Comparison of ENCODE assay signal across 13 cellular contexts in the genomic region with DNA sequence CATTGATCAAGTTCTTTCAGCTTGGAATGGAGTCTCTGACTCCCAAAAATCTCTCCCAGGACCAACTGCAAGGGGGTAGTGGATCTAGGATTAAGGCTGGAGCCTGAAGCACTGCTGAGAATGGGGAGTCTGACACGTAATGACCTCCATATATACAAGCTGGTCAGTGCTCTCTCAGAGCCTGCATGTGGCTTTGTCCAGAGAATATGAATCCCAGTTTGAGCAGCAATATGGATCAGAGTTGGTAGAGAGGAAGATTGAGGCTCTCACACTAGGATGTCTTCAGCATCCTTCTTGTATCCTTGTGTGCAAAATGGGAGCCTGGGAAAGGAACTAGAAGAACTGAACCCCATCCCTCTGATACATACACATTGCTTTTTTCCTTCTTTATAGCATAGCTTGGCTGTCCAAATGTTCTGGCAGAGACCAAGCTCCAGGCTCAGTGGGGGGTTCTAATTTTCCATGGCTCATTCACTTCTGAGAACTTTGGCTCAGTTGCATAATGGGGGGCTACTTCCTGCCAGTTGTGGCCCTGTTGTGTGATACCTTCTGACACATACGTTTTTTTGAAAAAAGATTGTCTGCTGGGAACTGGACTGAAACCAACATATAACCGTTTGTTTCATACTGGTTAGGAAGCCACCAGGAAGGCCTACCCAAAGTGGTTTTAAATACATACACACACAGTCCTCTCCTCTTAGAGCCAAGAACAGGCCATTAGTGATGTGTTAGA.
DNase-seq lines count a peak whose midpoint lies in the region; ATAC-seq, FAIRE-seq and TF ChIP-seq lines count a peak whose summit lies in the region.
"Had no signal": no experiment of that assay in that cellular context is flagged by ENCODE, and none has a peak within 500 bp of the region (broad histone marks: within the 10 kb centered on the region; RNA-seq: fewer than 3 reads in every experiment).

No MANE protein-coding gene starts in this region.

- peaks cover 15% of the 10 kb centered on the region; the same call in 1 of the 2 replicates for H3K36me3 Mint-ChIP-seq in HFFc6 (ENCODE audit: low read depth)
- peaks cover 34% of the 10 kb centered on the region for H3K36me3 Mint-ChIP-seq in activated naive CD8-positive, alpha-beta T cell treated with anti-CD3 and anti-CD28 coated beads, Interleukin-2, amount 10 ng/mL, durations not matched to agents 7 days and 5 days
- H3K36me3 Mint-ChIP-seq in endothelial cell (ENCODE audit: low read depth, unreplicated experiment) = no peaks in the 10 kb centered on the region

- no peak overlapping the region for H2AFZ ChIP-seq in HepG2 (ENCODE audit: low read length)

- H3K9me3 Mint-ChIP-seq in HFFc6 (no peaks in the 10 kb centered on the region), endothelial cell (ENCODE audit: unreplicated experiment) (no peaks in the 10 kb centered on the region)
- peaks cover 14% of the 10 kb centered on the region for H3K9me3 Mint-ChIP-seq in activated naive CD8-positive, alpha-beta T cell treated with anti-CD3 and anti-CD28 coated beads, Interleukin-2, amount 10 ng/mL, durations not matched to agents 7 days and 5 days

- peak overlapping the region; percentile 64; the same call in 1 of the 2 replicates for H3K4me2 ChIP-seq in HepG2 (ENCODE audit: low read depth, low read length)

- H3K27me3 Mint-ChIP-seq in HFFc6 (ENCODE audit: insufficient read depth) = peaks cover 6% of the 10 kb centered on the region
- no peaks in the 10 kb centered on the region for H3K27me3 Mint-ChIP-seq in activated naive CD8-positive, alpha-beta T cell treated with anti-CD3 and anti-CD28 coated beads, Interleukin-2, amount 10 ng/mL, durations not matched to agents 7 days and 5 days
- peaks cover 6% of the 10 kb centered on the region for H3K27me3 Mint-ChIP-seq in endothelial cell (ENCODE audit: unreplicated experiment)

- H3K4me3 Mint-ChIP-seq in HFFc6 (no peak overlapping the region), endothelial cell (ENCODE audit: unreplicated experiment) (no peak overlapping the region)
- H3K4me3 Mint-ChIP-seq in activated naive CD8-positive, alpha-beta T cell treated with anti-CD3 and anti-CD28 coated beads, Interleukin-2, amount 10 ng/mL, durations not matched to agents 7 days and 5 days = no peak overlapping the region

- H4K20me1 ChIP-seq in HepG2 (ENCODE audit: insufficient read depth, low read length) = no peaks in the 10 kb centered on the region

- DNase-seq in A673 (ENCODE audit: low spot score) (peak; percentile 35), HFFc6 (no peak), HepG2 (ENCODE audit: low spot score) (no peak), G401 (ENCODE audit: low spot score) (no peak), endothelial cell (ENCODE audit: low spot score) (no peak), spleen (no peak)
- DNase-seq in activated naive CD8-positive, alpha-beta T cell treated with anti-CD3 and anti-CD28 coated beads, Interleukin-2, amount 10 ng/mL, durations not matched to agents 7 days and 5 days = no peak
- no peak for DNase-seq in stimulated activated CD4-positive, alpha-beta T cell treated with anti-CD3 and anti-CD28 coated beads, Interleukin-2, amount 100 ng/mL, for 24 hours
- DNase-seq: activated CD8-positive, alpha-beta memory T cell treated with anti-CD3 and anti-CD28 coated beads for 24 hours; central memory CD4-positive, alpha-beta T cell; NCI-H774; nucleus accumbens; substantia nigra had no signal

- intact Hi-C loops in A673 (cut with micrococcal nuclease; ENCODE audit: unreplicated experiment) = no loop called here
- intact Hi-C loops in HepG2 (cut with micrococcal nuclease; ENCODE audit: unreplicated experiment) = loop anchor here (1.0 to 5.0 kb wide), 4 partner anchors 18 to 157 kb away; no protein-coding TSS in a partner anchor
- intact Hi-C loops in spleen (cut with DNase I; ENCODE audit: low total_unique reads) = no loop called here

- POLR2A ChIA-PET in A673 (lab: Charles Lee; ENCODE audit: low non-redundant PET) = no interaction called here
- POLR2A ChIA-PET in activated naive CD8-positive, alpha-beta T cell treated with anti-CD3 and anti-CD28 coated beads, Interleukin-2, amount 10 ng/mL, durations not matched to agents 7 days and 5 days (lab: Charles Lee) = interaction anchor here (0.6 to 1.8 kb wide), 7 partner anchors 16 to 144 kb away, joined by 3 to 4 read pairs (median 3); no protein-coding TSS in a partner anchor
- POLR2A ChIA-PET in HepG2 (lab: Yijun Ruan, JAX) = interaction anchor here (0.7 to 2.0 kb wide), 6 partner anchors 18 to 114 kb away, joined by 3 to 13 read pairs (median 4); no protein-coding TSS in a partner anchor

- ATAC-seq in activated naive CD8-positive, alpha-beta T cell treated with anti-CD3 and anti-CD28 coated beads, Interleukin-2, amount 10 ng/mL, durations not matched to agents 7 days and 5 days (ENCODE audit: low read depth) = peak; percentile 43
- 0 out of 3 replicates have a peak, but pooled peaks have one; percentile 7 for ATAC-seq in HepG2

- H3K27ac ChIP-seq in A673 (ENCODE audit: low read depth, low read length, poor library complexity, severe bottlenecking) (no peak overlapping the region), HepG2 (ENCODE audit: extremely low read length, insufficient read depth, low read length) (peak overlapping the region; percentile 39), spleen (peak overlapping the region in 1 of 8 donors; percentile 3)

- FAIRE-seq in HepG2 (lab: Jason Lieb, UNC) = no peak

- no peak overlapping the region for H3K4me3 ChIP-seq in A673 (ENCODE audit: low read depth, low read length, poor library complexity, severe bottlenecking)
- H3K4me3 ChIP-seq in HepG2 (replicated peaks in 1 of 3; ENCODE audit: insufficient read depth in 1 of 3, low read depth in 2 of 3, low read length in 3 of 3) = no peak overlapping the region
- no peak overlapping the region for H3K4me3 ChIP-seq in spleen

- CTCF ChIA-PET in A673 (lab: Charles Lee) = no interaction called here
- CTCF ChIA-PET in HepG2 (lab: Yijun Ruan, JAX; ENCODE audit: low intra/inter-chr PET ratio, low total read pairs) = no interaction called here

- no peak for TF ChIP-seq RAD21 in HepG2 (CRISPR knock-in tag; IDR thresholded peaks at IDR 0.05)

- in situ Hi-C loops in HepG2 (cut with HindIII; ENCODE audit: extremely low pct_ligation_motif_present, low pct_unique_long_range_greater_than_20kb) = no loop called here
- in situ Hi-C loops in G401 (cut with HindIII; ENCODE audit: low sequenced_read_pairs) = no loop called here

- TF ChIP-seq CTCF in A673 (conservative IDR thresholded peaks at IDR 0.05; ENCODE audit: low read depth, low read length) (no peak), HFFc6 (IDR thresholded peaks at IDR 0.05) (no peak), HepG2 (CRISPR knock-in tag; IDR thresholded peaks at IDR 0.05) (no peak), endothelial cell (IDR thresholded peaks at IDR 0.05; ENCODE audit: unreplicated experiment) (no peak), spleen (IDR thresholded peaks at IDR 0.05 in 8 of 11, conservative IDR thresholded peaks at IDR 0.05 in 3 of 11) (no peak)

- H3K36me3 ChIP-seq in A673 (ENCODE audit: insufficient read depth, low read length, poor library complexity, severe bottlenecking) (no peaks in the 10 kb centered on the region), HepG2 (replicated peaks in 1 of 2; ENCODE audit: control insufficient read depth in 1 of 2, insufficient read depth in 2 of 2, low read length in 2 of 2) (no peaks in the 10 kb centered on the region), spleen (no peaks in the 10 kb centered on the region)

- TF ChIP-seq POLR2A in HepG2 (IDR thresholded peaks at IDR 0.05; ENCODE audit: insufficient read depth in 1 of 2, low read depth in 2 of 2, low read length in 2 of 2) (no peak), spleen (IDR thresholded peaks at IDR 0.05) (no peak)

- BruUV-seq in A673 (replicated peaks; lab: Mats Ljungman, UMichigan) = no TSS peak
- BruUV-seq in HepG2 (replicated peaks; lab: Mats Ljungman, UMichigan) = TSS peak; percentile 93

- no peaks in the 10 kb centered on the region for H3K79me2 ChIP-seq in HepG2 (ENCODE audit: insufficient read depth, low read length)

- peak overlapping the region; percentile 66 for H3K27ac Mint-ChIP-seq in HFFc6
- H3K27ac Mint-ChIP-seq in activated naive CD8-positive, alpha-beta T cell treated with anti-CD3 and anti-CD28 coated beads, Interleukin-2, amount 10 ng/mL, durations not matched to agents 7 days and 5 days = peak overlapping the region; percentile 84
- no peak overlapping the region for H3K27ac Mint-ChIP-seq in endothelial cell (ENCODE audit: unreplicated experiment)

- H3K9me3 ChIP-seq in A673 (ENCODE audit: low read depth, low read length, poor library complexity, severe bottlenecking) = no peaks in the 10 kb centered on the region
- no peaks in the 10 kb centered on the region for H3K9me3 ChIP-seq in HepG2 (ENCODE audit: low read length)
- H3K9me3 ChIP-seq in spleen = peaks cover 0 to 4% (median 0%) of the 10 kb centered on the region in 8 donors

- WGBS in HepG2 (ENCODE audit: low lambda C conversion rate) = 45% methylated on average over 3 of the region's 3 CpGs
- 59 to 77% (median 66%) methylated on average over 3 of the region's 3 CpGs for WGBS in spleen, 5 donors

- H3K9ac ChIP-seq in HepG2 (ENCODE audit: insufficient read depth, low read depth, low read length) = peak overlapping the region; percentile 24; the same call in 1 of the 2 replicates

- H3K27me3 ChIP-seq in A673 (replicated peaks; ENCODE audit: insufficient read depth, low read depth, low read length, poor library complexity) (peaks cover 47% of the 10 kb centered on the region), HepG2 (ENCODE audit: control insufficient read depth in 1 of 2, insufficient read depth in 2 of 2, low read length in 2 of 2) (no peaks in the 10 kb centered on the region), spleen (replicated peaks in 1 of 7) (no peaks in the 10 kb centered on the region)

- TF ChIP-seq EP300 in HepG2 (IDR thresholded peaks at IDR 0.05; ENCODE audit: low read depth in 2 of 2, low read length in 2 of 2) (no peak), HepG2 (CRISPR knock-in tag; IDR thresholded peaks at IDR 0.05; ENCODE audit: borderline replicate concordance) (no peak)

- no peaks in the 10 kb centered on the region for H3K4me1 ChIP-seq in A673 (ENCODE audit: insufficient read depth, low read length, poor library complexity, severe bottlenecking)
- peaks cover 42% of the 10 kb centered on the region for H3K4me1 ChIP-seq in HepG2 (ENCODE audit: insufficient read depth, low read length)
- H3K4me1 ChIP-seq in spleen = peaks cover 0 to 28% (median 5%) of the 10 kb centered on the region in 6 donors

- peaks cover 39% of the 10 kb centered on the region for H3K4me1 Mint-ChIP-seq in HFFc6 (ENCODE audit: low read depth)
- H3K4me1 Mint-ChIP-seq in activated naive CD8-positive, alpha-beta T cell treated with anti-CD3 and anti-CD28 coated beads, Interleukin-2, amount 10 ng/mL, durations not matched to agents 7 days and 5 days = peaks cover 41% of the 10 kb centered on the region
- peaks cover 14% of the 10 kb centered on the region for H3K4me1 Mint-ChIP-seq in endothelial cell (ENCODE audit: unreplicated experiment)

TF ChIP-seq in HepG2, 621 proteins besides CTCF, POLR2A, EP300 and RAD21 (continues in another document):
- no peak for TF ChIP-seq SAP130 (CRISPR knock-in tag; IDR thresholded peaks at IDR 0.05; ENCODE audit: low read depth)
